1 cellular context compared by ENCODE assay signal in genomic region chr17:53924530-53925455, GRCh38.
A peak's percentile ranks its signal among the peaks of the same experiment; 100 is the strongest.
TF ChIP-seq lines count a peak whose summit lies in the region.

No MANE protein-coding gene starts in this region.

TF ChIP-seq in HepG2, 621 proteins besides CTCF, POLR2A, EP300 and RAD21 (continued from another document and continues in another):
- TF ChIP-seq PBX2 (CRISPR knock-in tag; IDR thresholded peaks at IDR 0.05): peak; percentile 47; the same call in 1 of the 2 replicates
- TF ChIP-seq XRCC5 (optimal IDR thresholded peaks at IDR 0.05; ENCODE audit: low read length): peak; percentile 69
- peak; percentile 87 for TF ChIP-seq MED1 (CRISPR knock-in tag; IDR thresholded peaks at IDR 0.05)
- TF ChIP-seq KDM5A (IDR thresholded peaks at IDR 0.05; ENCODE audit: borderline replicate concordance, low read length): peak; percentile 59; the same call in 1 of the 2 replicates
- TF ChIP-seq REST (IDR thresholded peaks at IDR 0.05; ENCODE audit: borderline replicate concordance in 1 of 2, low read depth in 1 of 2, low read length in 2 of 2): peak in 1 of 2 experiments; percentile 36; a peak in 1 of 4 replicates
- TF ChIP-seq NR2F6 (IDR thresholded peaks at IDR 0.05): peak; percentile 99
- peak; percentile 99 for TF ChIP-seq NR2F6 (CRISPR knock-in tag; IDR thresholded peaks at IDR 0.05)
- TF ChIP-seq HES4 (CRISPR knock-in tag; IDR thresholded peaks at IDR 0.05; ENCODE audit: borderline replicate concordance): no peak
- TF ChIP-seq ZBTB49 (CRISPR knock-in tag; IDR thresholded peaks at IDR 0.05; ENCODE audit: borderline replicate concordance): no peak
- TF ChIP-seq FOXA1 (IDR thresholded peaks at IDR 0.05): no peak
- peak; percentile 83 for TF ChIP-seq FOXA1 (CRISPR knock-in tag; IDR thresholded peaks at IDR 0.05)
- TF ChIP-seq ZNF644 (CRISPR knock-in tag; IDR thresholded peaks at IDR 0.05; ENCODE audit: low read depth): peak; percentile 99
- peak; percentile 89; the same call in 1 of the 2 replicates for TF ChIP-seq ZNF609 (CRISPR knock-in tag; IDR thresholded peaks at IDR 0.05; ENCODE audit: borderline replicate concordance)
- TF ChIP-seq SALL2 (CRISPR knock-in tag; IDR thresholded peaks at IDR 0.05): 0 out of 2 replicates have a peak, but pooled peaks have one; percentile 24
- TF ChIP-seq TFDP2 (CRISPR knock-in tag; IDR thresholded peaks at IDR 0.05): no peak; the same call in 1 of the 2 replicates
- peak; percentile 70; the same call in 1 of the 2 replicates for TF ChIP-seq YEATS2 (CRISPR knock-in tag; IDR thresholded peaks at IDR 0.05; ENCODE audit: borderline replicate concordance)
- TF ChIP-seq CERS6 (CRISPR knock-in tag; IDR thresholded peaks at IDR 0.05): no peak
- TF ChIP-seq SOX5 (CRISPR knock-in tag; IDR thresholded peaks at IDR 0.05; ENCODE audit: borderline replicate concordance): peak; percentile 99
- TF ChIP-seq GTF2F1 (IDR thresholded peaks at IDR 0.05; ENCODE audit: low read length): no peak
- peak; percentile 59; the same call in 1 of the 2 replicates for TF ChIP-seq GATA4 (IDR thresholded peaks at IDR 0.05; ENCODE audit: borderline replicate concordance, low read depth)
- peak; percentile 74; the same call in 1 of the 2 replicates for TF ChIP-seq CCDC6 (CRISPR knock-in tag; IDR thresholded peaks at IDR 0.05)
- peak; percentile 99 for TF ChIP-seq CEBPG (CRISPR knock-in tag; IDR thresholded peaks at IDR 0.05)
- peak; percentile 90 for TF ChIP-seq MIXL1 (CRISPR knock-in tag; IDR thresholded peaks at IDR 0.05)
- no peak for TF ChIP-seq EZH2 (conservative IDR thresholded peaks at IDR 0.05; ENCODE audit: low read depth, low read length)
- peak; percentile 86; the same call in 1 of the 2 replicates for TF ChIP-seq ZNF414 (CRISPR knock-in tag; IDR thresholded peaks at IDR 0.05)
- peak; percentile 97 for TF ChIP-seq DPF2 (CRISPR knock-in tag; IDR thresholded peaks at IDR 0.05; ENCODE audit: borderline replicate concordance, low read depth)
- TF ChIP-seq E2F1 (CRISPR knock-in tag; IDR thresholded peaks at IDR 0.05): no peak
- peak; percentile 97 for TF ChIP-seq ZMYM4 (CRISPR knock-in tag; IDR thresholded peaks at IDR 0.05)
- TF ChIP-seq HBP1 (CRISPR knock-in tag; IDR thresholded peaks at IDR 0.05; ENCODE audit: low read depth): 0 out of 2 replicates have a peak, but pooled peaks have one; percentile 38
- peak; percentile 55; the same call in 1 of the 2 replicates for TF ChIP-seq MEF2D (CRISPR knock-in tag; IDR thresholded peaks at IDR 0.05)
- peak; percentile 75; the same call in 1 of the 2 replicates for TF ChIP-seq TRIM24 (CRISPR knock-in tag; IDR thresholded peaks at IDR 0.05)
- TF ChIP-seq KLF16 (CRISPR knock-in tag; IDR thresholded peaks at IDR 0.05): peak in 1 of 2 experiments; percentile 92; a peak in 2 of 4 replicates
- TF ChIP-seq TBX3 (IDR thresholded peaks at IDR 0.05; ENCODE audit: borderline replicate concordance): peak; percentile 86; the same call in 1 of the 2 replicates
- peak; percentile 96 for TF ChIP-seq NCOR1 (IDR thresholded peaks at IDR 0.05; ENCODE audit: borderline replicate concordance, low read length)
- no peak for TF ChIP-seq ZFP37 (CRISPR knock-in tag; IDR thresholded peaks at IDR 0.05; ENCODE audit: borderline replicate concordance)
- peak; percentile 27; the same call in 1 of the 2 replicates for TF ChIP-seq TFDP1 (CRISPR knock-in tag; IDR thresholded peaks at IDR 0.05; ENCODE audit: borderline replicate concordance)
- TF ChIP-seq SNAI1 (CRISPR knock-in tag; IDR thresholded peaks at IDR 0.05; ENCODE audit: borderline replicate concordance): no peak
- peak; percentile 95; the same call in 1 of the 2 replicates for TF ChIP-seq FOXK1 (CRISPR knock-in tag; IDR thresholded peaks at IDR 0.05; ENCODE audit: borderline replicate concordance, low read depth)
- TF ChIP-seq TFAP4 (IDR thresholded peaks at IDR 0.05; ENCODE audit: borderline replicate concordance, low read depth): peak; percentile 52; the same call in 1 of the 2 replicates
